In genomic region chr18:37716106-37716708, GRCh38 we compare ENCODE assay signal across 30 cellular contexts.
"Had no signal": no experiment of that assay in that cellular context is flagged by ENCODE, and none has a peak within 500 bp of the region (broad histone marks: within the 10 kb centered on the region; RNA-seq: fewer than 3 reads in every experiment).

No MANE protein-coding gene starts in this region.

- H3K27ac ChIP-seq: adrenal gland, VCaP had no signal

- H3K4me1 ChIP-seq: adrenal gland had no signal

- H3K36me3 ChIP-seq: adrenal gland had no signal

- H3K27me3 ChIP-seq: adrenal gland had no signal

- H3K4me3 ChIP-seq: adrenal gland had no signal

- ATAC-seq: activated CD8-positive, alpha-beta T cell treated with anti-CD3 and anti-CD28 coated beads for 36 hours; activated naive CD4-positive, alpha-beta T cell treated with anti-CD3 and anti-CD28 coated beads, Interleukin-2, amount 50 U/mL, for 72 hours; activated T-cell treated with anti-CD3 and anti-CD28 coated beads, Interleukin-2, amount 50 U/mL, for 4 hours; activated T-cell treated with anti-CD3 and anti-CD28 coated beads, Interleukin-2, amount 50 U/mL, for 72 hours; activated T-helper 17 cell treated with anti-CD3 and anti-CD28 coated beads, Interleukin-2, amount 50 U/mL, for 72 hours had no signal

- H3K9me3 ChIP-seq: adrenal gland had no signal

- DNase-seq: activated B cell treated with CpG ODN at 0.5 μM for 24 hours; activated CD4-positive, alpha-beta memory T cell treated with anti-CD3 and anti-CD28 coated beads for 36 hours; activated CD4-positive, alpha-beta T cell treated with anti-CD3 and anti-CD28 coated beads for 4 hours; activated CD4-positive, alpha-beta T cell treated with anti-CD3 and anti-CD28 coated beads, Interleukin-2, amount 10 ng/mL, durations not matched to agents 24 days and 14 days; activated CD4-positive, alpha-beta T cell treated with anti-CD3 and anti-CD28 coated beads, Interleukin-2, amount 50 U/mL, for 1 hour; activated CD4-positive, alpha-beta T cell treated with anti-CD3 and anti-CD28 coated beads, Interleukin-2, amount 50 U/mL, for 4 hours; activated CD4-positive, CD25-positive, alpha-beta regulatory T cell treated with anti-CD3 and anti-CD28 coated beads, Interleukin-2, amount 50 U/mL, for 72 hours; activated CD8-positive, alpha-beta memory T cell treated with anti-CD3 and anti-CD28 coated beads, Interleukin-2, amount 50 U/mL, for 4 hours; activated CD8-positive, alpha-beta T cell treated with anti-CD3 and anti-CD28 coated beads for 36 hours; activated effector memory CD4-positive, alpha-beta T cell treated with anti-CD3 and anti-CD28 coated beads, Interleukin-2, amount 50 U/mL, for 16 hours; activated gamma-delta T cell treated with Interleukin-2 at 50 U/mL for 16 hours; activated naive CD4-positive, alpha-beta T cell; activated naive CD4-positive, alpha-beta T cell treated with anti-CD3 and anti-CD28 coated beads for 36 hours; activated naive CD4-positive, alpha-beta T cell treated with anti-CD3 and anti-CD28 coated beads, Interleukin-2, amount 50 U/mL, for 16 hours; activated naive CD8-positive, alpha-beta T cell treated with anti-CD3 and anti-CD28 coated beads for 36 hours; activated T-cell treated with anti-CD3 and anti-CD28 coated beads for 4 hours; activated T-cell treated with anti-CD3 and anti-CD28 coated beads, Interleukin-2, amount 50 U/mL, for 1 hour; activated T-cell treated with anti-CD3 and anti-CD28 coated beads, Interleukin-2, amount 50 U/mL, for 4 hours; activated T-cell treated with anti-CD3 and anti-CD28 coated beads, Interleukin-2, amount 50 U/mL, for 72 hours; amniotic stem cell; aorta; central memory CD4-positive, alpha-beta T cell; cerebellar nuclear complex; T-helper 1 cell; T-helper 2 cell; T-helper 9 cell had no signal
